Comparison of ENCODE assay signal across 1 cellular context in the genomic region with DNA sequence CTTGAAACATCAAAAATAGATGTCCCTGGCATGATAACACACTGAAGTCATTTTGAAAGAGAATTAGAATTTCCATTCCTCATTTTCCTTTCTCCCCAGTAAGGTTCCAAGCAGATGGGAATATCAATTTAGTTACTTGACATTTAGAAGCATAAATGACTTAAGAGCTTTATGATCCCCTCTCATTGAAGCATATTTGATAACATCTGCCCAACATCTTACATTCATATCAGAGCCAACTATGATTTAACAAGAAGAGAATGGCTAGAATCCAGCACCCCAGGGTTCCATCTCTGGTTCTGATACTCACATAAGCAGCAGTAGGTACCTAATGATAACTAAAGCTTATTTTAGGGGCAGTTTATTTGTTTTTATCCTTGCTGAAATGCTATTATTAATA.
A peak's percentile ranks its signal among the peaks of the same experiment; 100 is the strongest.
TF ChIP-seq lines count a peak whose summit lies in the region.

No MANE protein-coding gene starts in this region.

TF ChIP-seq in SK-N-SH treated with all-trans-retinoic acid at 6 μM for 48 hours, 23 proteins besides CTCF, POLR2A, EP300 and RAD21 (continued from another document):
- TF ChIP-seq, protein P1, sequence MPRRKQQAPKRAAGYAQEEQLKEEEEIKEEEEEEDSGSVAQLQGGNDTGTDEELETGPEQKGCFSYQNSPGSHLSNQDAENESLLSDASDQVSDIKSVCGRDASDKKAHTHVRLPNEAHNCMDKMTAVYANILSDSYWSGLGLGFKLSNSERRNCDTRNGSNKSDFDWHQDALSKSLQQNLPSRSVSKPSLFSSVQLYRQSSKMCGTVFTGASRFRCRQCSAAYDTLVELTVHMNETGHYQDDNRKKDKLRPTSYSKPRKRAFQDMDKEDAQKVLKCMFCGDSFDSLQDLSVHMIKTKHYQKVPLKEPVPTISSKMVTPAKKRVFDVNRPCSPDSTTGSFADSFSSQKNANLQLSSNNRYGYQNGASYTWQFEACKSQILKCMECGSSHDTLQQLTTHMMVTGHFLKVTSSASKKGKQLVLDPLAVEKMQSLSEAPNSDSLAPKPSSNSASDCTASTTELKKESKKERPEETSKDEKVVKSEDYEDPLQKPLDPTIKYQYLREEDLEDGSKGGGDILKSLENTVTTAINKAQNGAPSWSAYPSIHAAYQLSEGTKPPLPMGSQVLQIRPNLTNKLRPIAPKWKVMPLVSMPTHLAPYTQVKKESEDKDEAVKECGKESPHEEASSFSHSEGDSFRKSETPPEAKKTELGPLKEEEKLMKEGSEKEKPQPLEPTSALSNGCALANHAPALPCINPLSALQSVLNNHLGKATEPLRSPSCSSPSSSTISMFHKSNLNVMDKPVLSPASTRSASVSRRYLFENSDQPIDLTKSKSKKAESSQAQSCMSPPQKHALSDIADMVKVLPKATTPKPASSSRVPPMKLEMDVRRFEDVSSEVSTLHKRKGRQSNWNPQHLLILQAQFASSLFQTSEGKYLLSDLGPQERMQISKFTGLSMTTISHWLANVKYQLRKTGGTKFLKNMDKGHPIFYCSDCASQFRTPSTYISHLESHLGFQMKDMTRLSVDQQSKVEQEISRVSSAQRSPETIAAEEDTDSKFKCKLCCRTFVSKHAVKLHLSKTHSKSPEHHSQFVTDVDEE (CRISPR knock-in tag; IDR thresholded peaks at IDR 0.05) = peak; percentile 27; the same call in 1 of the 2 replicates
- TF ChIP-seq ISL1 (CRISPR knock-in tag; IDR thresholded peaks at IDR 0.05) (peak; percentile 82), ZNF8 (CRISPR knock-in tag; IDR thresholded peaks at IDR 0.05) (no peak), CSDC2 (CRISPR knock-in tag; IDR thresholded peaks at IDR 0.05) (no peak), ESRRG (CRISPR knock-in tag; IDR thresholded peaks at IDR 0.05) (no peak; the same call in 1 of the 2 replicates), ZFP3 (CRISPR knock-in tag; IDR thresholded peaks at IDR 0.05) (peak; percentile 15; the same call in 1 of the 2 replicates), ZNF70 (CRISPR knock-in tag; IDR thresholded peaks at IDR 0.05) (no peak), SNAI2 (CRISPR knock-in tag; IDR thresholded peaks at IDR 0.05) (no peak)
- TF ChIP-seq, protein P2, sequence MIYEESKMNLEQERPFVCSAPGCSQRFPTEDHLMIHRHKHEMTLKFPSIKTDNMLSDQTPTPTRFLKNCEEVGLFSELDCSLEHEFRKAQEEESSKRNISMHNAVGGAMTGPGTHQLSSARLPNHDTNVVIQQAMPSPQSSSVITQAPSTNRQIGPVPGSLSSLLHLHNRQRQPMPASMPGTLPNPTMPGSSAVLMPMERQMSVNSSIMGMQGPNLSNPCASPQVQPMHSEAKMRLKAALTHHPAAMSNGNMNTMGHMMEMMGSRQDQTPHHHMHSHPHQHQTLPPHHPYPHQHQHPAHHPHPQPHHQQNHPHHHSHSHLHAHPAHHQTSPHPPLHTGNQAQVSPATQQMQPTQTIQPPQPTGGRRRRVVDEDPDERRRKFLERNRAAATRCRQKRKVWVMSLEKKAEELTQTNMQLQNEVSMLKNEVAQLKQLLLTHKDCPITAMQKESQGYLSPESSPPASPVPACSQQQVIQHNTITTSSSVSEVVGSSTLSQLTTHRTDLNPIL (CRISPR knock-in tag; IDR thresholded peaks at IDR 0.05; ENCODE audit: low read depth) = peak; percentile 55; the same call in 1 of the 2 replicates
- TF ChIP-seq, protein P3, sequence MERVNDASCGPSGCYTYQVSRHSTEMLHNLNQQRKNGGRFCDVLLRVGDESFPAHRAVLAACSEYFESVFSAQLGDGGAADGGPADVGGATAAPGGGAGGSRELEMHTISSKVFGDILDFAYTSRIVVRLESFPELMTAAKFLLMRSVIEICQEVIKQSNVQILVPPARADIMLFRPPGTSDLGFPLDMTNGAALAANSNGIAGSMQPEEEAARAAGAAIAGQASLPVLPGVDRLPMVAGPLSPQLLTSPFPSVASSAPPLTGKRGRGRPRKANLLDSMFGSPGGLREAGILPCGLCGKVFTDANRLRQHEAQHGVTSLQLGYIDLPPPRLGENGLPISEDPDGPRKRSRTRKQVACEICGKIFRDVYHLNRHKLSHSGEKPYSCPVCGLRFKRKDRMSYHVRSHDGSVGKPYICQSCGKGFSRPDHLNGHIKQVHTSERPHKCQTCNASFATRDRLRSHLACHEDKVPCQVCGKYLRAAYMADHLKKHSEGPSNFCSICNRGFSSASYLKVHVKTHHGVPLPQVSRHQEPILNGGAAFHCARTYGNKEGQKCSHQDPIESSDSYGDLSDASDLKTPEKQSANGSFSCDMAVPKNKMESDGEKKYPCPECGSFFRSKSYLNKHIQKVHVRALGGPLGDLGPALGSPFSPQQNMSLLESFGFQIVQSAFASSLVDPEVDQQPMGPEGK (CRISPR knock-in tag; IDR thresholded peaks at IDR 0.05; ENCODE audit: borderline replicate concordance) = no peak
